Comparison of ENCODE assay signal across 17 cellular contexts in the genomic region with DNA sequence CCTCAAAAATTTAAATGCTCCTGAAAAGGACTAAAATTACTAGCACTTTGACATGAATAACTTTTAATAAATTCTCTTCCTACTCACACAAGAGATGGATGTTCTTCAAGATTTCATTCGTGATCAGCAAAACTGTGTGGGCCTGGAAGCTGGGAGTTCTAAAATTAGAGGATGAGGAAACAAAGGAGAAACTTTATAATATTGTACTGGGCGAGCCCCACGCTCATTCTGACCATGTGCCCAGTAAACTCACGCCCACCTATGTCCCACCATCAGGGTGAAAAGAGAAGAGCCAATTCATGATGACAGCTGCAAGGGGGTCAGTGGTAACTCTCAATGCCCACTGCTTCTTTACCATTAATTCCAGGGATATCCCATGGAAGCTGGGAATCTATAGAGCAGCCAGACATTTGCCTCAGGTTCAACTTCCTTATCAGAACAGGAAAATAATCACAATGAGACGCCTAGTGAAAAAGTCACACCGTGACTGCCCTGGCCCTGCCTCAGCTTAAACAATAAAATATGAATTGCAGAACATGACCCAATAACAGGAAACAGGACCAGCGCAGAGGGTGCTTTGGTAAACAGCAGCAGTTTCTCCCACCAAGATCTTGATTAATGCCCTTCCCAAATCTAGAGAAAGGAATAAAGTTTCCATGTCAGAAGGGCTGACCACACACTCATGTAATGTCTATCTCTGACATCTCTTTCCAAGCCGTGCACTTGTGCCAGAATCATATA.
DNase-seq lines count a peak whose midpoint lies in the region; ATAC-seq, FAIRE-seq and TF ChIP-seq lines count a peak whose summit lies in the region.
"Had no signal": no experiment of that assay in that cellular context is flagged by ENCODE, and none has a peak within 500 bp of the region (broad histone marks: within the 10 kb centered on the region; RNA-seq: fewer than 3 reads in every experiment).

No MANE protein-coding gene starts in this region.

- peak overlapping the region; percentile 76 for H3K27ac ChIP-seq in AG04450 (ENCODE audit: low read depth, low read length)
- H3K27ac ChIP-seq in kidney (ENCODE audit: low read depth in 2 of 2, low read length in 2 of 2) = peak overlapping the region; percentile 12 to 34
- H3K27ac ChIP-seq: parathyroid adenoma had no signal

- no peak for TF ChIP-seq CTCF in AG04450 (IDR thresholded peaks at IDR 0.05; ENCODE audit: low read depth, low read length)
- TF ChIP-seq CTCF in kidney (IDR thresholded peaks at IDR 0.05; ENCODE audit: borderline replicate concordance, extremely low read depth, insufficient read depth) = no peak

- CTCF ChIA-PET in AG04450 (lab: Charles Lee) = interaction anchor here (0.5 to 0.6 kb wide), 2 partner anchors 117 to 420 kb away, joined by 3 read pairs; no protein-coding TSS in a partner anchor

- ATAC-seq in SK-N-SH treated with all-trans-retinoic acid at 6 μM for 48 hours = peak; percentile 46
- ATAC-seq in HG02642 (IDR thresholded peaks at IDR 0.05; ENCODE audit: poor library complexity, unreplicated experiment) = no peak
- ATAC-seq in HG02870 (IDR thresholded peaks at IDR 0.05; ENCODE audit: unreplicated experiment) = no peak
- ATAC-seq: naive thymus-derived CD4-positive, alpha-beta T cell; stimulated activated effector memory CD8-positive, alpha-beta T cell treated with anti-CD3 and anti-CD28 coated beads, Interleukin-12 subunit alpha, Interleukin-12 subunit beta, amount 100 ng/mL, for 72 hours had no signal

- POLR2A ChIA-PET in AG04450 (lab: Yijun Ruan, JAX) = interaction anchor here (1.1 to 1.8 kb wide), 2 partner anchors 31 to 46 kb away, joined by 4 to 7 read pairs; no protein-coding TSS in a partner anchor

- H3K27me3 ChIP-seq in AG04450 (ENCODE audit: control insufficient read depth, insufficient read depth, low read length) = no peaks in the 10 kb centered on the region
- H3K27me3 ChIP-seq: adrenal gland had no signal

- intact Hi-C loops in kidney (cut with DNase I) = no loop called here

- peaks cover 3% of the 10 kb centered on the region for H3K9me3 ChIP-seq in AG04450 (ENCODE audit: control insufficient read depth, insufficient read depth, low read length)
- peaks cover 0 to 5% of the 10 kb centered on the region in 2 donors for H3K9me3 ChIP-seq in kidney (ENCODE audit: control insufficient read depth in 1 of 2, low read length in 2 of 2)

- H3K36me3 ChIP-seq in kidney (ENCODE audit: control insufficient read depth in 1 of 2, insufficient read depth in 2 of 2, low read length in 2 of 2) = no peaks in the 10 kb centered on the region
- H3K36me3 ChIP-seq: adrenal gland had no signal

- H3K4me3 ChIP-seq in AG04450 (ENCODE audit: low read depth, low read length) (no peak overlapping the region), kidney (ENCODE audit: low read length in 2 of 2) (no peak overlapping the region)
- H3K4me3 ChIP-seq: adrenal gland had no signal

- no peaks in the 10 kb centered on the region for H3K4me1 ChIP-seq in kidney (ENCODE audit: control insufficient read depth in 1 of 2, insufficient read depth in 1 of 2, low read depth in 1 of 2, low read length in 2 of 2)
- H3K4me1 ChIP-seq: adrenal gland, parathyroid adenoma had no signal

- DNase-seq in AG04450 (ENCODE audit: low read depth, low spot score) (no peak), kidney (no peak), putamen (ENCODE audit: low spot score) (peak; percentile 15), NCI-H446 treated with DMSO at 0.1 percent for 48 hours (lab: John Stamatoyannopoulos, UW) (no peak), activated gamma-delta T cell (lab: John Stamatoyannopoulos, UW) (no peak)
- DNase-seq: activated CD4-positive, alpha-beta T cell treated with anti-CD3 and anti-CD28 coated beads, Interleukin-2, amount 10 ng/mL, durations not matched to agents 24 days and 14 days; effector CD4-positive, alpha-beta T cell; KG1; naive thymus-derived CD4-positive, alpha-beta T cell; NCI-H2029 had no signal

- no peak for FAIRE-seq in kidney (lab: Jason Lieb, UNC)
- FAIRE-seq: GM18507 had no signal

- H3K9ac ChIP-seq in kidney (ENCODE audit: low read length in 2 of 2) = no peak overlapping the region
- H3K9ac ChIP-seq: parathyroid adenoma had no signal

TF ChIP-seq in SK-N-SH treated with all-trans-retinoic acid at 6 μM for 48 hours, 23 proteins besides CTCF, POLR2A, EP300 and RAD21:
- TF ChIP-seq ISL1 (CRISPR knock-in tag; IDR thresholded peaks at IDR 0.05) = no peak
